8 cellular contexts compared by ENCODE assay signal in genomic region chr15:52466134-52466701, GRCh38.
A peak's percentile ranks its signal among the peaks of the same experiment; 100 is the strongest.
DNase-seq lines count a peak whose midpoint lies in the region; ATAC-seq and TF ChIP-seq lines count a peak whose summit lies in the region.

No MANE protein-coding gene starts in this region.

- no peak overlapping the region for H3K18ac ChIP-seq in neuronal stem cell (ENCODE audit: low read length)

- H3K36me3 ChIP-seq in neuronal stem cell (replicated peaks in 1 of 2; ENCODE audit: control insufficient read depth in 2 of 2, insufficient read depth in 2 of 2, low read length in 2 of 2): no peaks in the 10 kb centered on the region

- no peak overlapping the region for H3K9ac ChIP-seq in neuronal stem cell (ENCODE audit: low read depth, low read length, poor library complexity)

- H3K4ac ChIP-seq in neuronal stem cell (ENCODE audit: low read length): no peak overlapping the region

- peak overlapping the region; percentile 4 for H3K14ac ChIP-seq in neuronal stem cell (ENCODE audit: low read length)

- ATAC-seq in GM21423 (IDR thresholded peaks at IDR 0.05; ENCODE audit: unreplicated experiment) (peak; percentile 95), HG03571 (IDR thresholded peaks at IDR 0.05; ENCODE audit: unreplicated experiment) (peak; percentile 91)

- no peak overlapping the region for H2AFZ ChIP-seq in neuronal stem cell (ENCODE audit: low read length)

- H4K91ac ChIP-seq in neuronal stem cell (ENCODE audit: low read depth, low read length, poor library complexity): no peak overlapping the region

- H2BK120ac ChIP-seq in neuronal stem cell (ENCODE audit: low read depth, low read length): no peak overlapping the region

- peaks cover 5% of the 10 kb centered on the region for H3K9me3 Mint-ChIP-seq in progenitor cell of endocrine pancreas (ENCODE audit: low read depth)

- H3K4me1 Mint-ChIP-seq in progenitor cell of endocrine pancreas (ENCODE audit: low read depth): no peaks in the 10 kb centered on the region

- H2BK15ac ChIP-seq in neuronal stem cell (ENCODE audit: low read length): no peak overlapping the region

- no peak overlapping the region for H4K8ac ChIP-seq in neuronal stem cell (ENCODE audit: low read depth, low read length)

- peaks cover 2% of the 10 kb centered on the region for H3K79me1 ChIP-seq in neuronal stem cell (ENCODE audit: low read depth, low read length)

- peaks cover 0 to 5% of the 10 kb centered on the region in 2 donors for H3K4me1 ChIP-seq in neuronal stem cell (ENCODE audit: control insufficient read depth in 2 of 2, insufficient read depth in 1 of 2, low read depth in 1 of 2, low read length in 2 of 2)

- WGBS in neuronal stem cell (ENCODE audit: extremely low coverage in 2 of 2, insufficient read length in 2 of 2, insufficient replicate concordance in 1 of 2), 2 donors: no CpG with 5 or more reads among the region's 2 CpGs

- H3K36me3 Mint-ChIP-seq in progenitor cell of endocrine pancreas (ENCODE audit: insufficient read depth): no peaks in the 10 kb centered on the region

- no peak overlapping the region for H3K4me2 ChIP-seq in neuronal stem cell (ENCODE audit: insufficient read depth, low read length, poor library complexity, severe bottlenecking)

- H3K27ac Mint-ChIP-seq in progenitor cell of endocrine pancreas: no peak overlapping the region

- H2BK5ac ChIP-seq in neuronal stem cell (ENCODE audit: low read length): no peak overlapping the region

- H3K4me3 ChIP-seq in neuronal stem cell (ENCODE audit: low read length in 2 of 2): no peak overlapping the region

- peak; percentile 71 for TF ChIP-seq CTCF in GM12872 (IDR thresholded peaks at IDR 0.05; ENCODE audit: insufficient read depth, low read depth, low read length)
- no peak for TF ChIP-seq CTCF in progenitor cell of endocrine pancreas (IDR thresholded peaks at IDR 0.05; ENCODE audit: unreplicated experiment)

- H3K4me3 Mint-ChIP-seq in progenitor cell of endocrine pancreas (ENCODE audit: low read depth): no peak overlapping the region

- no peaks in the 10 kb centered on the region for H3K27me3 Mint-ChIP-seq in progenitor cell of endocrine pancreas

- H3K27me3 ChIP-seq in neuronal stem cell (ENCODE audit: control insufficient read depth in 3 of 3, insufficient read depth in 3 of 3, low read depth in 1 of 3, low read length in 3 of 3): no peaks in the 10 kb centered on the region

- H3K9me3 ChIP-seq in neuronal stem cell (replicated peaks in 1 of 2; ENCODE audit: control insufficient read depth in 2 of 2, insufficient read depth in 1 of 2, low read depth in 1 of 2, low read length in 2 of 2): peaks cover 0 to 5% of the 10 kb centered on the region in 2 donors

- H2AK5ac ChIP-seq in neuronal stem cell (ENCODE audit: low read depth, low read length): no peak overlapping the region

- no peak overlapping the region for H3K23ac ChIP-seq in neuronal stem cell (ENCODE audit: low read depth, low read length, poor library complexity)

- no peak overlapping the region for H2BK12ac ChIP-seq in neuronal stem cell (ENCODE audit: low read length)

- peak; percentile 46 for DNase-seq in activated T-helper 9 cell treated with anti-CD3 and anti-CD28 coated beads, Interleukin-2, amount 50 U/mL, for 16 hours (ENCODE audit: low read depth)
- no peak for DNase-seq in neuronal stem cell (ENCODE audit: low spot score)
- no peak for DNase-seq in progenitor cell of endocrine pancreas (ENCODE audit: low spot score, unreplicated experiment)
- no peak for DNase-seq in NCI-H2081 treated with DMSO at 0.1 percent for 48 hours (lab: John Stamatoyannopoulos, UW)
- DNase-seq in NCI-H774 (lab: John Stamatoyannopoulos, UW): no peak

- H3K27ac ChIP-seq in neuronal stem cell (replicated peaks; ENCODE audit: low read length): no peak overlapping the region
